ENCODE assay signal across 3 cellular contexts in genomic region chr12:73110816-73111215, GRCh38.
"Had no signal": no experiment of that assay in that cellular context is flagged by ENCODE, and none has a peak within 500 bp of the region (broad histone marks: within the 10 kb centered on the region; RNA-seq: fewer than 3 reads in every experiment).

No MANE protein-coding gene starts in this region.

- H3K4me3 ChIP-seq: GM12878 had no signal

- DNase-seq: GDM1, GF-D8 had no signal
